ENCODE assay signal across 28 cellular contexts in the genomic region with DNA sequence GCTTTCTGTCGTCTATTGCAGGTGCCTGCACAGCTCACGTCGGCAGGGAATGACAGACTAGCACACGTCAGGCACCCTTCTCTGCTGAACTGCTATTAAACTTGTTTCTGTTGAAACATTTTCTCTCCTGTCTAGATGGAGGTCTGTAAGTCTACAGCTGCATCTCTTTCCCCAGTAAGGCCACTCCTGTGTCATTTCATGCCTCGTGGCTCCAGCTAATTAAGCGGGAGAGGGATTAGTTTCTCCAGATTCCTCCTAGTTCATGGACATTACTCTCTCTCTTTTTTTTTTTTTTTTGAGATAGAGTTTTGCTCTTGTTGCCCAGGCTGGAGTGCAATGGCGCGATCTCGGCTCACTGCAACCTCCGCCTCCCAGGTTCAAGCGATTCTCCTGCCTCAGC.
"Had no signal": no experiment of that assay in that cellular context is flagged by ENCODE, and none has a peak within 500 bp of the region (broad histone marks: within the 10 kb centered on the region; RNA-seq: fewer than 3 reads in every experiment).

No MANE protein-coding gene starts in this region.

- H3K4me1 ChIP-seq: esophagus squamous epithelium had no signal

- H3K27ac ChIP-seq: coronary artery, epithelial cell of prostate, esophagus squamous epithelium, gastrocnemius medialis, heart right ventricle, left lung, lower lobe of right lung had no signal

- DNase-seq: cerebellar nuclear complex; dermis blood vessel endothelial cell; dorsolateral prefrontal cortex; effector CD4-positive, alpha-beta T cell; effector memory CD4-positive, alpha-beta T cell; erythroblast; esophagus squamous epithelium; foreskin fibroblast; foreskin melanocyte; gastrocnemius medialis; glutamatergic neuron; head of caudate nucleus; heart right ventricle; hippocampal formation; immature natural killer cell; islet precursor cell; kidney; kidney glomerular epithelial cell; left colon; left lung; left ventricle myocardium superior; lower lobe of right lung; mesenchymal stem cell; mucosa of descending colon had no signal

- H3K27me3 ChIP-seq: dorsolateral prefrontal cortex, esophagus squamous epithelium, gastrocnemius medialis, heart right ventricle, left lung had no signal

- H3K4me1 Mint-ChIP-seq: mesothelial cell of epicardium had no signal

- H3K9me3 Mint-ChIP-seq: immature natural killer cell, mesothelial cell of epicardium had no signal

- H3K4me3 Mint-ChIP-seq: immature natural killer cell, mesothelial cell of epicardium had no signal

- ATAC-seq: esophagus mucosa, gastrocnemius medialis, heart right ventricle, left colon, left lung, left ventricle myocardium superior, lower lobe of right lung, mucosa of descending colon had no signal

- H3K27ac Mint-ChIP-seq: mesothelial cell of epicardium had no signal

- H3K9me3 ChIP-seq: esophagus squamous epithelium, gastrocnemius medialis, heart right ventricle, left lung, lower lobe of right lung, mucosa of descending colon had no signal

- H3K4me3 ChIP-seq: coronary artery, dorsolateral prefrontal cortex, esophagus squamous epithelium, gastrocnemius medialis, heart right ventricle, left lung, lower lobe of right lung, mucosa of descending colon had no signal
